In genomic region chrX:11664211-11664888, GRCh38 we compare ENCODE assay signal across 10 cellular contexts. TPM values are rescaled to one million over a fixed set of nuclear protein-coding genes. Genes with fewer than 3 reads are reported as not detected.
DNase-seq lines count a peak whose midpoint lies in the region; ATAC-seq and TF ChIP-seq lines count a peak whose summit lies in the region.
"Had no signal": no experiment of that assay in that cellular context is flagged by ENCODE, and none has a peak within 500 bp of the region (broad histone marks: within the 10 kb centered on the region; RNA-seq: fewer than 3 reads in every experiment).

No MANE protein-coding gene starts in this region.

- CTCF ChIA-PET in OCI-LY7 (lab: Charles Lee; ENCODE audit: unreplicated experiment): no interaction called here

- H3K9me3 ChIP-seq in ascending aorta: no peaks in the 10 kb centered on the region
- H3K9me3 ChIP-seq in iPS-18a (ENCODE audit: control insufficient read depth, low read depth, low read length): no peaks in the 10 kb centered on the region
- H3K9me3 ChIP-seq in skeletal muscle satellite cell (replicated peaks; ENCODE audit: low read length): no peaks in the 10 kb centered on the region
- H3K9me3 ChIP-seq in OCI-LY7 (ENCODE audit: low read length): no peaks in the 10 kb centered on the region

- no peaks in the 10 kb centered on the region for H3K27me3 ChIP-seq in ascending aorta
- peaks cover 89% of the 10 kb centered on the region for H3K27me3 ChIP-seq in iPS-18a (ENCODE audit: control insufficient read depth, insufficient read depth, low read length)
- H3K27me3 ChIP-seq in skeletal muscle satellite cell (ENCODE audit: control insufficient read depth, insufficient read depth, low read length): peaks cover 29% of the 10 kb centered on the region

- H3K36me3 ChIP-seq in ascending aorta (no peaks in the 10 kb centered on the region), iPS-18a (ENCODE audit: control insufficient read depth, low read depth, low read length) (no peaks in the 10 kb centered on the region), skeletal muscle satellite cell (ENCODE audit: insufficient read depth, low read length) (no peaks in the 10 kb centered on the region), OCI-LY7 (ENCODE audit: insufficient read depth, low read length) (no peaks in the 10 kb centered on the region)

- no peak for ATAC-seq in HG03565 (IDR thresholded peaks at IDR 0.05; ENCODE audit: unreplicated experiment)

- H3K79me2 ChIP-seq in OCI-LY7 (ENCODE audit: insufficient read depth, low read depth, low read length): no peaks in the 10 kb centered on the region

- H3K4me2 ChIP-seq in skeletal muscle satellite cell (ENCODE audit: low read length) (peak overlapping the region; percentile 95), OCI-LY7 (ENCODE audit: low read length) (no peak overlapping the region)

- H3K4me3 ChIP-seq in ascending aorta (peak overlapping the region; percentile 43 to 79), iPS-18a (ENCODE audit: low read length) (peak overlapping the region; percentile 76), skeletal muscle satellite cell (ENCODE audit: low read length) (peak overlapping the region; percentile 70), OCI-LY7 (ENCODE audit: low read depth, low read length, poor library complexity, severe bottlenecking) (no peak overlapping the region)

- H3K27ac ChIP-seq in ascending aorta (peak overlapping the region; percentile 46 to 78), iPS-18a (ENCODE audit: low read length) (no peak overlapping the region), OCI-LY7 (ENCODE audit: low read depth, low read length, poor library complexity, severe bottlenecking) (no peak overlapping the region)
- H3K27ac ChIP-seq: foreskin keratinocyte had no signal

- H3K4me1 ChIP-seq in ascending aorta (no peaks in the 10 kb centered on the region), iPS-18a (ENCODE audit: control insufficient read depth, low read depth, low read length) (peaks cover 10% of the 10 kb centered on the region), skeletal muscle satellite cell (ENCODE audit: control insufficient read depth, insufficient read depth, low read length) (no peaks in the 10 kb centered on the region), OCI-LY7 (ENCODE audit: insufficient read depth, low read length, poor library complexity, severe bottlenecking) (no peaks in the 10 kb centered on the region)
- H3K4me1 ChIP-seq: foreskin keratinocyte had no signal

- H3K9me2 ChIP-seq in OCI-LY7 (ENCODE audit: insufficient read depth, low read length): no peaks in the 10 kb centered on the region

- H3K9ac ChIP-seq in iPS-18a (ENCODE audit: low read length): no peak overlapping the region
- H3K9ac ChIP-seq in skeletal muscle satellite cell (ENCODE audit: low read depth, low read length): no peak overlapping the region

- TF ChIP-seq CTCF in GM13977 (IDR thresholded peaks at IDR 0.05; ENCODE audit: extremely low read depth, insufficient read depth, missing control alignments) (no peak), ascending aorta (IDR thresholded peaks at IDR 0.05) (no peak), OCI-LY7 (conservative IDR thresholded peaks at IDR 0.05; ENCODE audit: low read length) (no peak)

- no peaks in the 10 kb centered on the region for H4K20me1 ChIP-seq in OCI-LY7 (ENCODE audit: insufficient read depth, low read length)

- BruUV-seq in OCI-LY7 (replicated peaks; lab: Mats Ljungman, UMichigan): no TSS peak

- intact Hi-C loops in ascending aorta (cut with DNase I): no loop called here
- intact Hi-C loops in OCI-LY7 (cut with micrococcal nuclease; ENCODE audit: unreplicated experiment): no loop called here

- peak; percentile 31 for DNase-seq in GM13977 (ENCODE audit: low spot score)
- no peak for DNase-seq in ascending aorta (ENCODE audit: low spot score in 2 of 2)
- no peak for DNase-seq in OCI-LY7 (ENCODE audit: low spot score)
- no peak for DNase-seq in SHP77 treated with DMSO at 0.1 percent for 48 hours (lab: John Stamatoyannopoulos, UW)
- no peak for DNase-seq in HuH-7 (ENCODE audit: low spot score)
- DNase-seq: Karpas-422 had no signal

- no peak overlapping the region for H2AFZ ChIP-seq in OCI-LY7 (ENCODE audit: low read length)

- POLR2A ChIA-PET in OCI-LY7 (lab: Charles Lee): no interaction called here

- in situ Hi-C loops in GM13977 (cut with MboI; ENCODE audit: low pct_unique_long_range_greater_than_20kb, low sequenced_read_pairs, unreplicated experiment): no loop called here

RNA-seq across cellular contexts. Expression of gene ARHGAP6, which starts 1.4 kb away (rescaled TPM):
- 33.6 TPM for total RNA-seq in ascending aorta
- 17.7 and 23.8 TPM in 2 replicates for total RNA-seq in skeletal muscle satellite cell (2012; rRNA removed)
- not detected in 2 replicates for total RNA-seq in OCI-LY7 (2014; rRNA removed; shearing (Covaris generic))
- not detected in 2 replicates for total RNA-seq in OCI-LY7 (2022)

Comparison
In these comparisons a context has a peak if more than half of its experiments do, and no peak if none do; other contexts are left out.
1. H3K27ac ChIP-seq: peak in ascending aorta (2 of 2); none in iPS-18a (single experiment) and OCI-LY7 (single experiment).
2. RNA of gene ARHGAP6, which starts 1.4 kb away (total RNA-seq): 33.6 TPM in ascending aorta (single experiment); not detected in OCI-LY7; every median in the first group is over 10 times any median in the second.